In genomic region chr7:74656421-74656910, GRCh38 we compare ENCODE assay signal across 8 cellular contexts. TPM values are rescaled to one million over a fixed set of nuclear protein-coding genes. Genes with fewer than 3 reads are reported as not detected.
DNase-seq lines count a peak whose midpoint lies in the region; ATAC-seq and TF ChIP-seq lines count a peak whose summit lies in the region.

No MANE protein-coding gene starts in this region.

- no peaks in the 10 kb centered on the region for H3K9me3 ChIP-seq in CD4-positive, alpha-beta memory T cell (ENCODE audit: control insufficient read depth in 1 of 2, low read length in 2 of 2)
- H3K9me3 ChIP-seq in adrenal gland (replicated peaks in 1 of 3) (no peaks in the 10 kb centered on the region), right atrium auricular region (no peaks in the 10 kb centered on the region), psoas muscle (no peaks in the 10 kb centered on the region)

- peaks cover 0 to 3% (median 0%) of the 10 kb centered on the region in 8 donors for H3K9me3 Mint-ChIP-seq in CD4-positive, alpha-beta memory T cell

- POLR2A ChIA-PET in CD4-positive, alpha-beta memory T cell (lab: Charles Lee; ENCODE audit: partially characterized antibody) = interaction anchor here (1.2 to 1.7 kb wide), 3 partner anchors 39 to 1135 kb away, joined by 3 to 15 read pairs (median 4); partner anchors contain the start of genes BAZ1B and GTF2IRD1

- H3K4me1 ChIP-seq in CD4-positive, alpha-beta memory T cell (ENCODE audit: insufficient read depth, low read length) = peaks cover 46% of the 10 kb centered on the region
- H3K4me1 ChIP-seq in adrenal gland (replicated peaks in 1 of 2) (peaks cover 26 to 40% of the 10 kb centered on the region in 2 donors), right atrium auricular region (peaks cover 0 to 38% of the 10 kb centered on the region in 2 donors), psoas muscle (peaks cover 40% of the 10 kb centered on the region)

- peak overlapping the region; percentile 72 to 96 (median 92) for H3K27ac Mint-ChIP-seq in CD4-positive, alpha-beta memory T cell

- peak overlapping the region; percentile 71 for H3K27ac ChIP-seq in CD4-positive, alpha-beta memory T cell (ENCODE audit: low read depth, low read length)
- H3K27ac ChIP-seq in adrenal gland (peak overlapping the region; percentile 74 to 100 (median 90)), right atrium auricular region (peak overlapping the region; percentile 99), psoas muscle (peak overlapping the region; percentile 100)

- in situ Hi-C loops in SK-MEL-5 (cut with HindIII; ENCODE audit: low pct_unique_long_range_greater_than_20kb, low sequenced_read_pairs) = no loop called here

- H3K4me1 Mint-ChIP-seq in CD4-positive, alpha-beta memory T cell = peaks cover 23 to 54% (median 37%) of the 10 kb centered on the region in 4 donors

- 0 to 2% (median 0%) methylated on average over 20 to 24 of the region's 24 CpGs for WGBS in adrenal gland, 4 donors
- 0 to 1% (median 1%) methylated on average over 24 of the region's 24 CpGs for WGBS in psoas muscle, 3 donors

- ATAC-seq in psoas muscle (peak in 1 of 4 donors; percentile 41), GM19324 (IDR thresholded peaks at IDR 0.05; ENCODE audit: low FRiP score, unreplicated experiment) (no peak), HG03139 (IDR thresholded peaks at IDR 0.05; ENCODE audit: unreplicated experiment) (no peak)

- peak overlapping the region; percentile 87 to 88 for H3K4me3 ChIP-seq in CD4-positive, alpha-beta memory T cell (ENCODE audit: low read length in 2 of 2)
- peak overlapping the region; percentile 87 for H3K4me3 ChIP-seq in Jurkat, Clone E6-1 (ENCODE audit: low read length)
- peak overlapping the region; percentile 3 to 86 (median 45) for H3K4me3 ChIP-seq in adrenal gland
- H3K4me3 ChIP-seq in right atrium auricular region = peak overlapping the region; percentile 82 to 100
- peak overlapping the region; percentile 100 for H3K4me3 ChIP-seq in psoas muscle

- peaks cover 0 to 22% of the 10 kb centered on the region in 2 donors for H3K36me3 Mint-ChIP-seq in CD4-positive, alpha-beta memory T cell

- no peak for TF ChIP-seq CTCF in adrenal gland (IDR thresholded peaks at IDR 0.05)
- TF ChIP-seq CTCF in right atrium auricular region (IDR thresholded peaks at IDR 0.05) = peak in 1 of 2 donors; percentile 54
- TF ChIP-seq CTCF in psoas muscle (IDR thresholded peaks at IDR 0.05) = no peak

- CTCF ChIA-PET in CD4-positive, alpha-beta memory T cell (lab: Charles Lee; ENCODE audit: partially characterized antibody) = interaction anchor here (0.9 to 1.5 kb wide), 3 partner anchors 11 to 207 kb away, joined by 3 to 4 read pairs (median 3); no protein-coding TSS in a partner anchor

- H3K27me3 Mint-ChIP-seq in CD4-positive, alpha-beta memory T cell = no peaks in the 10 kb centered on the region

- H3K27me3 ChIP-seq in CD4-positive, alpha-beta memory T cell (ENCODE audit: insufficient read depth, low read length) = no peaks in the 10 kb centered on the region
- H3K27me3 ChIP-seq in adrenal gland (no peaks in the 10 kb centered on the region), right atrium auricular region (no peaks in the 10 kb centered on the region), psoas muscle (ENCODE audit: insufficient read depth in 3 of 3, low read length in 2 of 3) (no peaks in the 10 kb centered on the region)

- DNase-seq in CD4-positive, alpha-beta memory T cell = peak; percentile 31 to 85 (median 45)
- DNase-seq in Jurkat, Clone E6-1 (ENCODE audit: low read depth, low spot score) = peak; percentile 67
- DNase-seq in SK-MEL-5 (ENCODE audit: low read depth, low spot score) (peak; percentile 59), adrenal gland (peak; percentile 60 to 78 (median 69)), right atrium auricular region (ENCODE audit: low spot score) (peak; percentile 72), psoas muscle (peak; percentile 52 to 73)

- H3K4me3 Mint-ChIP-seq in CD4-positive, alpha-beta memory T cell = peak overlapping the region; percentile 84 to 95 (median 91)

- TF ChIP-seq POLR2A in adrenal gland (IDR thresholded peaks at IDR 0.05) = no peak

- intact Hi-C loops in CD4-positive, alpha-beta memory T cell (cut with micrococcal nuclease) = loop anchor here (2.0 kb wide), 1 partner anchor 204 kb away; the partner anchor contains the start of gene GTF2IRD1
- intact Hi-C loops in adrenal gland (cut with DNase I) = no loop called here
- intact Hi-C loops in psoas muscle (cut with DNase I) = loop anchor here in 1 of 2 donors (2.0 to 5.0 kb wide), 2 partner anchors 14 to 39 kb away; no protein-coding TSS in a partner anchor

- no peaks in the 10 kb centered on the region for H3K36me3 ChIP-seq in CD4-positive, alpha-beta memory T cell (ENCODE audit: insufficient read depth, low read length)
- H3K36me3 ChIP-seq in adrenal gland (replicated peaks in 1 of 2) (no peaks in the 10 kb centered on the region), right atrium auricular region (no peaks in the 10 kb centered on the region), psoas muscle (ENCODE audit: insufficient read depth in 1 of 2, low read depth in 1 of 2) (peaks cover 3 to 12% of the 10 kb centered on the region in 2 donors)

RNA-seq across cellular contexts. Expression of gene GTF2I, which starts 1.1 kb away (rescaled TPM):
- 100 to 1,000 TPM; 144 to 156 TPM for total RNA-seq in CD4-positive, alpha-beta memory T cell
- polyA plus RNA-seq in CD4-positive, alpha-beta memory T cell = 10 to 100 TPM; 20.5 to 75.1 TPM
- 73.7 TPM for polyA plus RNA-seq in Jurkat, Clone E6-1 (2012; ENCODE audit: insufficient read depth, insufficient read length)
- 140 and 146 TPM in 2 replicates for total RNA-seq in SK-MEL-5 (2014; rRNA removed; shearing (Covaris generic))
- 238 and 253 TPM in 2 replicates for polyA plus RNA-seq in SK-MEL-5 (2015; cell fraction: cytosol; rRNA removed)
- polyA plus RNA-seq in SK-MEL-5 (2015; cell fraction: nucleus; rRNA removed) = 399 and 469 TPM in 2 replicates
- total RNA-seq in adrenal gland = 100 to 1,000 TPM; 167 to 393 (median 267) TPM
- polyA plus RNA-seq in adrenal gland = 100 to 1,000 TPM in 1 of 3 donors, 10 to 100 TPM in 2; 19.0 to 145 (median 63.1) TPM
- 100 to 1,000 TPM in 1 of 2 donors, 10 to 100 TPM in 1; 74.3 to 107 TPM for total RNA-seq in right atrium auricular region
- total RNA-seq in psoas muscle = 100 to 1,000 TPM in 3 of 4 donors, 10 to 100 TPM in 1; 96.4 to 191 (median 136) TPM
- polyA plus RNA-seq in psoas muscle = 10 to 100 TPM; 29.2 to 84.9 (median 34.0) TPM

Comparison
In these comparisons a context has a peak if more than half of its experiments do, and no peak if none do; other contexts are left out.
1. H3K4me3 ChIP-seq: peak in every context shown above with its lines; median percentile 100 in psoas muscle; 91 in right atrium auricular region; 88 in CD4-positive, alpha-beta memory T cell; 87 in Jurkat, Clone E6-1; 45 in adrenal gland.